Comparison of ENCODE assay signal across 1 cellular context in the genomic region with DNA sequence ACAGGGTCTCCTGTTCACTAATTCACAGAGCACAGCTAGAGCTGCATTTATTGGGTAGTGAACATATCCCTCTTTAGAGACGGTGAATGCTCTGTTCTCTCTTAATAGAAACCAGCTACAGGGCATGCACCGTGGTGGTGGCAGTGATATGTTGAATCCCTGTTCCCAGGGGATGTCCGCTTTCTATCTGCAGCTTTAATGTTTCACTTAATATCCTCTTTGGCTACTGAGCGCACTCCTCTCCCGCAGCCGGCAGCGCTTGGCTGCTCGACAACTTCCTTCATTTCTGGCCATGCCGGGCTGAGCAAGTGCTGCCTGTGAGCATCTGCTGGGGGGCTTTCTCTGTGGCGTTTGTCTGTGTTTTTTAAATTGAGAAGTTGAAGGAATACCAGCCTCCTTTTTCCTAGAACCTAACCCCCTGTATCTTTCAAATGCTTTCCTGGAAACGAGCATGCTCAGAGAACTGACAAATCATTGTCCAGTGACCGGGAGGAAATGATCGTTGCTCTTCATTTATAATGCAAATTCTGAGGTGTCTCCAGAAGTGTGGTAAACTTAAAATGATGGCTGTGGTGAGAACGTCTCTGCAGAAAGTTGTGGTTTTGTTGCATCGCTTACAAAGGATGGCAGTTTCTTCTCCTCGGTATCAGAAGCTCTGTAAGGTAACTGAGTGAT.
TF ChIP-seq lines count a peak whose summit lies in the region.

No MANE protein-coding gene starts in this region.

TF ChIP-seq in K562, 482 proteins besides CTCF, POLR2A, EP300 and RAD21 (continued from another document and continues in another):
- TF ChIP-seq, protein P1, sequence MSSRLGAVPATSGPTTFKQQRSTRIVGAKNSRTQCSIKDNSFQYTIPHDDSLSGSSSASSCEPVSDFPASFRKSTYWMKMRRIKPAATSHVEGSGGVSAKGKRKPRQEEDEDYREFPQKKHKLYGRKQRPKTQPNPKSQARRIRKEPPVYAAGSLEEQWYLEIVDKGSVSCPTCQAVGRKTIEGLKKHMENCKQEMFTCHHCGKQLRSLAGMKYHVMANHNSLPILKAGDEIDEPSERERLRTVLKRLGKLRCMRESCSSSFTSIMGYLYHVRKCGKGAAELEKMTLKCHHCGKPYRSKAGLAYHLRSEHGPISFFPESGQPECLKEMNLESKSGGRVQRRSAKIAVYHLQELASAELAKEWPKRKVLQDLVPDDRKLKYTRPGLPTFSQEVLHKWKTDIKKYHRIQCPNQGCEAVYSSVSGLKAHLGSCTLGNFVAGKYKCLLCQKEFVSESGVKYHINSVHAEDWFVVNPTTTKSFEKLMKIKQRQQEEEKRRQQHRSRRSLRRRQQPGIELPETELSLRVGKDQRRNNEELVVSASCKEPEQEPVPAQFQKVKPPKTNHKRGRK (tag; IDR thresholded peaks at IDR 0.05) = no peak
- TF ChIP-seq RBM22 (IDR thresholded peaks at IDR 0.05; ENCODE audit: low read depth, low read length, poor library complexity, severe bottlenecking) (no peak), MAZ (CRISPR knock-in tag; conservative IDR thresholded peaks at IDR 0.05 in 1 of 2, IDR thresholded peaks at IDR 0.05 in 1 of 2) (peak in 1 of 2 experiments; percentile 16; a peak in 1 of 4 replicates), ELK1 (CRISPR knock-in tag; IDR thresholded peaks at IDR 0.05) (no peak), COPS2 (conservative IDR thresholded peaks at IDR 0.05) (no peak), UBTF (IDR thresholded peaks at IDR 0.05; ENCODE audit: borderline replicate concordance in 1 of 2, low read depth in 2 of 2, low read length in 2 of 2) (0 out of 4 replicates have a peak, but pooled peaks of 1 of the 2 experiments have one; percentile 36), NRF1 (conservative IDR thresholded peaks at IDR 0.05 in 1 of 2, IDR thresholded peaks at IDR 0.05 in 1 of 2) (peak; percentile 47 to 65; a peak in 2 of 4 replicates), SREBF1 (IDR thresholded peaks at IDR 0.05; ENCODE audit: borderline replicate concordance, low read depth, low read length) (no peak), ZNF584 (CRISPR knock-in tag; IDR thresholded peaks at IDR 0.05; ENCODE audit: low read depth) (no peak), ASH1L (IDR thresholded peaks at IDR 0.05; ENCODE audit: borderline replicate concordance, low read depth, partially characterized antibody) (no peak), ARHGAP35 (IDR thresholded peaks at IDR 0.05; ENCODE audit: partially characterized antibody) (no peak), CREM (IDR thresholded peaks at IDR 0.05; ENCODE audit: low read depth) (no peak), L3MBTL2 (IDR thresholded peaks at IDR 0.05) (peak; percentile 39; the same call in 1 of the 2 replicates), ZNF140 (CRISPR knock-in tag; IDR thresholded peaks at IDR 0.05) (no peak), ZNF764 (CRISPR knock-in tag; IDR thresholded peaks at IDR 0.05; ENCODE audit: low read depth) (no peak), KDM5B (IDR thresholded peaks at IDR 0.05; ENCODE audit: insufficient replicate concordance, low read depth, low read length) (no peak), STAG1 (CRISPR knock-in tag; IDR thresholded peaks at IDR 0.05; ENCODE audit: borderline replicate concordance) (no peak), STAT5A (IDR thresholded peaks at IDR 0.05; ENCODE audit: borderline replicate concordance, low read length) (peak; percentile 34; the same call in 1 of the 2 replicates), ZNF24 (IDR thresholded peaks at IDR 0.05) (no peak), HDGF (IDR thresholded peaks at IDR 0.05) (no peak), TARDBP (IDR thresholded peaks at IDR 0.05) (no peak), ZNF445 (CRISPR knock-in tag; IDR thresholded peaks at IDR 0.05; ENCODE audit: low read depth) (no peak), SIX5 (IDR thresholded peaks at IDR 0.05; ENCODE audit: borderline replicate concordance in 1 of 2, insufficient read depth in 1 of 2, low read depth in 1 of 2, low read length in 2 of 2) (no peak), YBX1 (IDR thresholded peaks at IDR 0.05) (no peak), MXD1 (CRISPR knock-in tag; IDR thresholded peaks at IDR 0.05; ENCODE audit: borderline replicate concordance, poor library complexity, severe bottlenecking) (no peak), MGA (IDR thresholded peaks at IDR 0.05) (peak; percentile 30), CBX1 (IDR thresholded peaks at IDR 0.05; ENCODE audit: low read depth) (no peak), RB1 (IDR thresholded peaks at IDR 0.05; ENCODE audit: low read depth) (no peak)
- TF ChIP-seq, protein P2, sequence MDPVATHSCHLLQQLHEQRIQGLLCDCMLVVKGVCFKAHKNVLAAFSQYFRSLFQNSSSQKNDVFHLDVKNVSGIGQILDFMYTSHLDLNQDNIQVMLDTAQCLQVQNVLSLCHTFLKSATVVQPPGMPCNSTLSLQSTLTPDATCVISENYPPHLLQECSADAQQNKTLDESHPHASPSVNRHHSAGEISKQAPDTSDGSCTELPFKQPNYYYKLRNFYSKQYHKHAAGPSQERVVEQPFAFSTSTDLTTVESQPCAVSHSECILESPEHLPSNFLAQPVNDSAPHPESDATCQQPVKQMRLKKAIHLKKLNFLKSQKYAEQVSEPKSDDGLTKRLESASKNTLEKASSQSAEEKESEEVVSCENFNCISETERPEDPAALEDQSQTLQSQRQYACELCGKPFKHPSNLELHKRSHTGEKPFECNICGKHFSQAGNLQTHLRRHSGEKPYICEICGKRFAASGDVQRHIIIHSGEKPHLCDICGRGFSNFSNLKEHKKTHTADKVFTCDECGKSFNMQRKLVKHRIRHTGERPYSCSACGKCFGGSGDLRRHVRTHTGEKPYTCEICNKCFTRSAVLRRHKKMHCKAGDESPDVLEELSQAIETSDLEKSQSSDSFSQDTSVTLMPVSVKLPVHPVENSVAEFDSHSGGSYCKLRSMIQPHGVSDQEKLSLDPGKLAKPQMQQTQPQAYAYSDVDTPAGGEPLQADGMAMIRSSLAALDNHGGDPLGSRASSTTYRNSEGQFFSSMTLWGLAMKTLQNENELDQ (CRISPR knock-in tag; IDR thresholded peaks at IDR 0.05; ENCODE audit: borderline replicate concordance) = no peak
- TF ChIP-seq, protein P3, sequence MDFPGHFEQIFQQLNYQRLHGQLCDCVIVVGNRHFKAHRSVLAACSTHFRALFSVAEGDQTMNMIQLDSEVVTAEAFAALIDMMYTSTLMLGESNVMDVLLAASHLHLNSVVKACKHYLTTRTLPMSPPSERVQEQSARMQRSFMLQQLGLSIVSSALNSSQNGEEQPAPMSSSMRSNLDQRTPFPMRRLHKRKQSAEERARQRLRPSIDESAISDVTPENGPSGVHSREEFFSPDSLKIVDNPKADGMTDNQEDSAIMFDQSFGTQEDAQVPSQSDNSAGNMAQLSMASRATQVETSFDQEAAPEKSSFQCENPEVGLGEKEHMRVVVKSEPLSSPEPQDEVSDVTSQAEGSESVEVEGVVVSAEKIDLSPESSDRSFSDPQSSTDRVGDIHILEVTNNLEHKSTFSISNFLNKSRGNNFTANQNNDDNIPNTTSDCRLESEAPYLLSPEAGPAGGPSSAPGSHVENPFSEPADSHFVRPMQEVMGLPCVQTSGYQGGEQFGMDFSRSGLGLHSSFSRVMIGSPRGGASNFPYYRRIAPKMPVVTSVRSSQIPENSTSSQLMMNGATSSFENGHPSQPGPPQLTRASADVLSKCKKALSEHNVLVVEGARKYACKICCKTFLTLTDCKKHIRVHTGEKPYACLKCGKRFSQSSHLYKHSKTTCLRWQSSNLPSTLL (IDR thresholded peaks at IDR 0.05) = no peak
